ENCODE assay signal across 38 cellular contexts in the genomic region with DNA sequence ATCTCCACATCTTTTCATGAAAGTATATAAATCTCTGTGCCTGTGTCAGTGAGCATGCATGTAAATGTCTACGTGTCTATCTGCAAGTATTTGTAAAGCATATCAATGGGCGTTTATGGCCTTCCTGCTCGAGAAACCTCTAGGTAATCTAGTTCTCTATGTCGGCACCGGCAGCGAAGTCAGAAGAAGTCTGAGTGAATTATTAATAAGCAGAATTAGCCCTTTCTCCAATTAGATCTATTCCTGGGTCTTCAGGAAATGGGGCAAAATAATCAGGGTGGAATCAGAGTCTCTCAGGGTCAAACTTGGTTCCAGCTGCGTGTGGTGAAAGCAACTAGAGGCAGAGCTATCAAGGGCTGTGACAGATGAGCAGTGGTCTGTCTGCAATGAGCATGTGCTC. TPM values are rescaled to one million over a fixed set of nuclear protein-coding genes. Genes with fewer than 3 reads are reported as not detected.
"Had no signal": no experiment of that assay in that cellular context is flagged by ENCODE, and none has a peak within 500 bp of the region (broad histone marks: within the 10 kb centered on the region; RNA-seq: fewer than 3 reads in every experiment).

A gene (plus strand): TSS at position 301 of the 400 bp plus-strand sequence. CDS start 108 bp downstream, outside the sequence.

- H3K4me1 Mint-ChIP-seq: brain had no signal

- H3K27ac Mint-ChIP-seq: activated CD4-positive, alpha-beta memory T cell treated with anti-CD3 and anti-CD28 coated beads, Interleukin-2, amount 10 ng/mL, durations not matched to agents 7 days and 5 days; activated CD4-positive, alpha-beta T cell treated with anti-CD3 and anti-CD28 coated beads for 36 hours; activated CD4-positive, alpha-beta T cell treated with anti-CD3 and anti-CD28 coated beads, Interleukin-2, amount 10 ng/mL, durations not matched to agents 7 days and 5 days; activated CD8-positive, alpha-beta memory T cell treated with anti-CD3 and anti-CD28 coated beads, Interleukin-2, amount 10 ng/mL, durations not matched to agents 7 days and 5 days; activated CD8-positive, alpha-beta T cell treated with anti-CD3 and anti-CD28 coated beads, Interleukin-2, amount 10 ng/mL, durations not matched to agents 7 days and 5 days; activated naive CD4-positive, alpha-beta T cell treated with anti-CD3 and anti-CD28 coated beads, Interleukin-2, amount 10 ng/mL, durations not matched to agents 7 days and 5 days; activated naive CD8-positive, alpha-beta T cell; activated naive CD8-positive, alpha-beta T cell treated with anti-CD3 and anti-CD28 coated beads, Interleukin-2, amount 10 ng/mL, durations not matched to agents 7 days and 5 days; activated naive CD8-positive, alpha-beta T cell treated with anti-CD3 and anti-CD28 coated beads, Interleukin-2, amount 50 U/mL, for 24 hours; activated T-cell treated with anti-CD3 and anti-CD28 coated beads, Interleukin-2, amount 50 U/mL, for 24 hours; activated T-helper 2 cell treated with anti-CD3 and anti-CD28 coated beads, Interferon-gamma antibody, Interleukin-2, Interleukin-4, amounts not matched to agents 10 μg/mL and 5 μg/mL and 100 μg/mL, durations not matched to agents 14 hours and 24 hours and 36 hours; brain; T-helper 1 cell treated with Interleukin-12 subunit alpha and Interleukin-12 subunit beta and Interleukin-4 antibody, amounts not matched to agents 30 μg/mL and 1 μg/mL, for 36 hours; T-helper 2 cell treated with Interferon-gamma antibody and Interleukin-4, amounts not matched to agents 5 μg/mL and 100 μg/mL, for 36 hours; WTC11 had no signal

- H3K4me3 Mint-ChIP-seq: activated CD4-positive, alpha-beta memory T cell treated with anti-CD3 and anti-CD28 coated beads, Interleukin-2, amount 10 ng/mL, durations not matched to agents 7 days and 5 days; activated CD4-positive, alpha-beta T cell treated with anti-CD3 and anti-CD28 coated beads for 36 hours; activated CD4-positive, alpha-beta T cell treated with anti-CD3 and anti-CD28 coated beads, Interleukin-2, amount 10 ng/mL, durations not matched to agents 7 days and 5 days; activated CD8-positive, alpha-beta memory T cell treated with anti-CD3 and anti-CD28 coated beads, Interleukin-2, amount 10 ng/mL, durations not matched to agents 7 days and 5 days; activated CD8-positive, alpha-beta T cell treated with anti-CD3 and anti-CD28 coated beads, Interleukin-2, amount 10 ng/mL, durations not matched to agents 7 days and 5 days; activated naive CD4-positive, alpha-beta T cell treated with anti-CD3 and anti-CD28 coated beads, Interleukin-2, amount 10 ng/mL, durations not matched to agents 7 days and 5 days; activated naive CD8-positive, alpha-beta T cell; activated naive CD8-positive, alpha-beta T cell treated with anti-CD3 and anti-CD28 coated beads, Interleukin-2, amount 10 ng/mL, durations not matched to agents 7 days and 5 days; activated naive CD8-positive, alpha-beta T cell treated with anti-CD3 and anti-CD28 coated beads, Interleukin-2, amount 50 U/mL, for 24 hours; activated T-cell treated with anti-CD3 and anti-CD28 coated beads, Interleukin-2, amount 50 U/mL, for 24 hours; brain; T-helper 1 cell treated with Interleukin-12 subunit alpha and Interleukin-12 subunit beta and Interleukin-4 antibody, amounts not matched to agents 30 μg/mL and 1 μg/mL, for 36 hours; T-helper 2 cell treated with Interferon-gamma antibody and Interleukin-4, amounts not matched to agents 5 μg/mL and 100 μg/mL, for 36 hours; WTC11 had no signal

- H3K27me3 ChIP-seq: ascending aorta, cardiac muscle cell had no signal

- H3K4me1 ChIP-seq: ascending aorta had no signal

- H3K9me3 Mint-ChIP-seq: activated CD4-positive, alpha-beta memory T cell treated with anti-CD3 and anti-CD28 coated beads, Interleukin-2, amount 10 ng/mL, durations not matched to agents 7 days and 5 days; activated CD4-positive, alpha-beta T cell treated with anti-CD3 and anti-CD28 coated beads, Interleukin-2, amount 10 ng/mL, durations not matched to agents 7 days and 5 days; activated naive CD4-positive, alpha-beta T cell treated with anti-CD3 and anti-CD28 coated beads, Interleukin-2, amount 10 ng/mL, durations not matched to agents 7 days and 5 days; activated naive CD8-positive, alpha-beta T cell treated with anti-CD3 and anti-CD28 coated beads, Interleukin-2, amount 10 ng/mL, durations not matched to agents 7 days and 5 days; activated naive CD8-positive, alpha-beta T cell treated with anti-CD3 and anti-CD28 coated beads, Interleukin-2, amount 50 U/mL, for 24 hours; activated T-cell treated with anti-CD3 and anti-CD28 coated beads, Interleukin-2, amount 50 U/mL, for 24 hours; activated T-helper 2 cell treated with anti-CD3 and anti-CD28 coated beads, Interferon-gamma antibody, Interleukin-2, Interleukin-4, amounts not matched to agents 10 μg/mL and 5 μg/mL and 100 μg/mL, durations not matched to agents 14 hours and 24 hours and 36 hours; brain; T-helper 1 cell treated with Interleukin-12 subunit alpha and Interleukin-12 subunit beta and Interleukin-4 antibody, amounts not matched to agents 30 μg/mL and 1 μg/mL, for 36 hours; T-helper 2 cell treated with Interferon-gamma antibody and Interleukin-4, amounts not matched to agents 5 μg/mL and 100 μg/mL, for 36 hours; WTC11 had no signal

- H3K36me3 ChIP-seq: ascending aorta, cardiac muscle cell had no signal

- H3K27ac ChIP-seq: ascending aorta, cardiac muscle cell, VCaP had no signal

- FAIRE-seq: bronchial epithelial cell, TTC549 had no signal

- H3K9me3 ChIP-seq: ascending aorta had no signal

- H3K4me3 ChIP-seq: ascending aorta, cardiac muscle cell had no signal

- H3K27me3 Mint-ChIP-seq: activated CD4-positive, alpha-beta T cell treated with anti-CD3 and anti-CD28 coated beads for 36 hours; activated CD4-positive, alpha-beta T cell treated with anti-CD3 and anti-CD28 coated beads, Interleukin-2, amount 10 ng/mL, durations not matched to agents 7 days and 5 days; activated naive CD8-positive, alpha-beta T cell; activated naive CD8-positive, alpha-beta T cell treated with anti-CD3 and anti-CD28 coated beads, Interleukin-2, amount 10 ng/mL, durations not matched to agents 7 days and 5 days; activated naive CD8-positive, alpha-beta T cell treated with anti-CD3 and anti-CD28 coated beads, Interleukin-2, amount 50 U/mL, for 24 hours; activated T-cell treated with anti-CD3 and anti-CD28 coated beads, Interleukin-2, amount 50 U/mL, for 24 hours; brain had no signal

- H3K36me3 Mint-ChIP-seq: activated naive CD4-positive, alpha-beta T cell treated with anti-CD3 and anti-CD28 coated beads, Interleukin-2, amount 10 ng/mL, durations not matched to agents 7 days and 5 days; activated naive CD8-positive, alpha-beta T cell; activated naive CD8-positive, alpha-beta T cell treated with anti-CD3 and anti-CD28 coated beads, Interleukin-2, amount 10 ng/mL, durations not matched to agents 7 days and 5 days; WTC11 had no signal

- DNase-seq: activated CD4-positive, alpha-beta memory T cell treated with anti-CD3 and anti-CD28 coated beads, Interleukin-2, amount 10 ng/mL, durations not matched to agents 7 days and 5 days; activated CD4-positive, alpha-beta T cell treated with anti-CD3 and anti-CD28 coated beads for 1 hour; activated CD4-positive, alpha-beta T cell treated with anti-CD3 and anti-CD28 coated beads for 36 hours; activated CD4-positive, alpha-beta T cell treated with anti-CD3 and anti-CD28 coated beads for 48 hours; activated CD4-positive, alpha-beta T cell treated with anti-CD3 and anti-CD28 coated beads, Interleukin-2, amount 10 ng/mL, durations not matched to agents 7 days and 5 days; activated CD4-positive, alpha-beta T cell treated with anti-CD3 and anti-CD28 coated beads, Interleukin-2, amount 50 U/mL, for 48 hours; activated CD4-positive, CD25-positive, alpha-beta regulatory T cell; activated CD8-positive, alpha-beta memory T cell treated with anti-CD3 and anti-CD28 coated beads for 24 hours; activated CD8-positive, alpha-beta memory T cell treated with anti-CD3 and anti-CD28 coated beads, Interleukin-2, amount 10 ng/mL, durations not matched to agents 7 days and 5 days; activated CD8-positive, alpha-beta memory T cell treated with anti-CD3 and anti-CD28 coated beads, Interleukin-2, amount 50 U/mL, for 48 hours; activated CD8-positive, alpha-beta T cell treated with anti-CD3 and anti-CD28 coated beads, Interleukin-2, amount 10 ng/mL, durations not matched to agents 7 days and 5 days; activated effector memory CD4-positive, alpha-beta T cell treated with Interleukin-2 at 50 U/mL for 16 hours; activated gamma-delta T cell; activated naive CD4-positive, alpha-beta T cell treated with anti-CD3 and anti-CD28 coated beads, Interleukin-2, amount 10 ng/mL, durations not matched to agents 7 days and 5 days; activated naive CD4-positive, alpha-beta T cell treated with Interleukin-2 at 50 U/mL for 16 hours; activated naive CD8-positive, alpha-beta T cell treated with anti-CD3 and anti-CD28 coated beads, Interleukin-2, amount 10 ng/mL, durations not matched to agents 7 days and 5 days; activated naive CD8-positive, alpha-beta T cell treated with anti-CD3 and anti-CD28 coated beads, Interleukin-2, amount 50 U/mL, for 24 hours; activated T-cell treated with anti-CD3 and anti-CD28 coated beads, Interleukin-2, amount 50 U/mL, for 24 hours; activated T-cell treated with anti-CD3 and anti-CD28 coated beads, Interleukin-2, amount 50 U/mL, for 48 hours; amygdala; anterior cingulate cortex; central memory CD4-positive, alpha-beta T cell; SW 1271; T-helper 1 cell; T-helper 2 cell; T-helper 9 cell had no signal

RNA-seq across cellular contexts. Expression of the gene that starts here (rescaled TPM):
- polyA plus RNA-seq: adipose tissue, cardiac muscle cell had no signal
